ENCODE assay signal across 9 cellular contexts in genomic region chr7:55250313-55250712, GRCh38.
DNase-seq lines count a peak whose midpoint lies in the region; ATAC-seq, FAIRE-seq and TF ChIP-seq lines count a peak whose summit lies in the region.
"Had no signal": no experiment of that assay in that cellular context is flagged by ENCODE, and none has a peak within 500 bp of the region (broad histone marks: within the 10 kb centered on the region; RNA-seq: fewer than 3 reads in every experiment).

No MANE protein-coding gene starts in this region.

- ATAC-seq in HG02588 (IDR thresholded peaks at IDR 0.05; ENCODE audit: unreplicated experiment), result no peak

- no peak overlapping the region for H3K4me3 ChIP-seq in kidney epithelial cell (ENCODE audit: low read depth, low read length)

- no peak for FAIRE-seq in H54 (lab: Jason Lieb, UNC)
- FAIRE-seq: frontal cortex had no signal

- H3K36me3 ChIP-seq in kidney epithelial cell (ENCODE audit: control insufficient read depth, insufficient read depth, low read length), result no peaks in the 10 kb centered on the region

- peaks cover 3% of the 10 kb centered on the region for H3K27me3 ChIP-seq in kidney epithelial cell (ENCODE audit: control insufficient read depth, insufficient read depth, low read length)

- peak; percentile 53 for TF ChIP-seq CTCF in kidney epithelial cell (IDR thresholded peaks at IDR 0.05; ENCODE audit: insufficient read depth, low read length, poor library complexity, severe bottlenecking)

- DNase-seq in AG08396 (ENCODE audit: low spot score) (peak; percentile 31), H54 (ENCODE audit: insufficient read length, low spot score) (peak; percentile 89), SW480 (ENCODE audit: low spot score) (peak; percentile 61), kidney epithelial cell (ENCODE audit: low read depth) (no peak), COLO829 (ENCODE audit: low spot score) (no peak), UCSD-AML1 (lab: John Stamatoyannopoulos, UW; ENCODE audit: unreplicated experiment) (no peak), foreskin melanocyte (no peak)

- no peak for TF ChIP-seq POLR2A in H54 (IDR thresholded peaks at IDR 0.05; ENCODE audit: low read depth, low read length)

Comparison
In these comparisons a context has a peak if more than half of its experiments do, and no peak if none do; other contexts are left out.
1. DNase-seq: peak in AG08396 (single experiment), H54 (single experiment) and SW480 (single experiment); none in kidney epithelial cell (single experiment), COLO829 (single experiment), UCSD-AML1 (single experiment) and foreskin melanocyte (single experiment).